ENCODE assay signal across 8 cellular contexts in the genomic region with DNA sequence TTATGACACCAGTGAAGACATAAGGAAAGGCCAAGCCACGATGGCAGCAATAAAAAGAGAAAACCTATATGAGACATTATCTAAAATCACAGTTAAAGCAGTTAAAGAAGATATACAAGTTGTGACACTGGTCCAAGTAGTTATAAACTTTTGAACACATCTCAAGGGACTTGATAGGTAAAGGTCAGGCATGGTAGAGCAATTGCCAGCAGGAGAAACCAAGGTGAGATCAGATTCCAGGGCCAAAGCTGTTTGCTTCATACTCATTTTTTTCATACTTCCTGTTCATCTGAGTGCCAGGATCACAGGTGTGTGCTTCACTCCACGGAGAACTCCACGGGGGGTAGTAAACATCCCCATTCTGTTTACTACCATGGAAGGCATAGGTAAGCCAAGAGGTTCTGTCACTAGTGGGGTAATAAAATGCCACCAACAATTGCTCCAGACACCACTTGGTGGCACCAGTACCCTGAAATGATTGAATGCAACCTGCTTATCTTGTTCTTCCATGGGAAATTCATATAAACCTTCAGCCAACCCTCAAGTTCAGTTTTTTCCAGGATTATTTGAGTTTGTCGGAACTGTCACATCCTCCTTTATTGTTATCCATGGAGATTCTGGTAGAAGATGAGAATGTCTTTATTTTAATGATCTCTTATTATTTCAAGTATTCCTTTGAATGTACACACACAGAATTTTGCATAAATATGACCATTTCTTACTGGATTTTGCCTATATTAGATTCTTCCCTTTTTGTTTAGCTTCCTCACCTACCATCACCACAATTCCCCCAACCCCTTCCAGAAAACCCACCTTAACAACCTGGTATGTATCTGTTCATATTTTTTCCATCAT. TPM values are rescaled to one million over a fixed set of nuclear protein-coding genes. Genes with fewer than 3 reads are reported as not detected.
DNase-seq lines count a peak whose midpoint lies in the region; ATAC-seq, FAIRE-seq and TF ChIP-seq lines count a peak whose summit lies in the region.

No MANE protein-coding gene starts in this region.

- no peak for TF ChIP-seq POLR2A in GM12878 (IDR thresholded peaks at IDR 0.05; ENCODE audit: low read depth, low read length)
- no peak for TF ChIP-seq POLR2A in HepG2 (IDR thresholded peaks at IDR 0.05; ENCODE audit: insufficient read depth in 1 of 2, low read depth in 2 of 2, low read length in 2 of 2)

- H3K9ac ChIP-seq in GM12878 (ENCODE audit: control insufficient read depth, insufficient read depth, low read length) = no peak overlapping the region
- H3K9ac ChIP-seq in HepG2 (ENCODE audit: insufficient read depth, low read depth, low read length) = no peak overlapping the region

- no peaks in the 10 kb centered on the region for H3K9me3 Mint-ChIP-seq in stimulated activated naive CD8-positive, alpha-beta T cell treated with anti-CD3 and anti-CD28 coated beads, Interleukin-15, amount 100 ng/mL, for 72 hours

- H3K4me2 ChIP-seq in GM12878 (ENCODE audit: control insufficient read depth, insufficient read depth) = no peak overlapping the region
- no peak overlapping the region for H3K4me2 ChIP-seq in HepG2 (ENCODE audit: low read depth, low read length)

- no peak overlapping the region for H2AFZ ChIP-seq in GM12878 (ENCODE audit: control insufficient read depth, low read depth, low read length)
- no peak overlapping the region for H2AFZ ChIP-seq in HepG2 (ENCODE audit: low read length)

- no peaks in the 10 kb centered on the region for H3K27me3 Mint-ChIP-seq in stimulated activated naive CD8-positive, alpha-beta T cell treated with anti-CD3 and anti-CD28 coated beads, Interleukin-15, amount 100 ng/mL, for 72 hours

- FAIRE-seq in GM12878 (lab: Jason Lieb, UNC) (no peak), HepG2 (lab: Jason Lieb, UNC) (peak; percentile 43)

- RAD21 ChIA-PET in GM12878 (lab: Charles Lee; ENCODE audit: unreplicated experiment) = interaction anchor here (2.4 kb wide), 1 partner anchor 176 kb away, joined by 8 read pairs; no protein-coding TSS in a partner anchor

- H3K27ac ChIP-seq in GM12878 (ENCODE audit: control insufficient read depth, insufficient read depth) (no peak overlapping the region), HepG2 (ENCODE audit: extremely low read length, insufficient read depth, low read length) (no peak overlapping the region)

- H3K27me3 ChIP-seq in GM12878 (replicated peaks in 1 of 2; ENCODE audit: control insufficient read depth in 2 of 2, insufficient read depth in 2 of 2, low read length in 1 of 2) (no peaks in the 10 kb centered on the region), HepG2 (ENCODE audit: control insufficient read depth in 1 of 2, insufficient read depth in 2 of 2, low read length in 2 of 2) (no peaks in the 10 kb centered on the region)

- WGBS in GM12878 (ENCODE audit: insufficient coverage, insufficient replicate concordance, low lambda C conversion rate, missing lambda C conversion rate) = 6% methylated on average over 4 of the region's 4 CpGs
- 20% methylated on average over 4 of the region's 4 CpGs for WGBS in HepG2 (ENCODE audit: low lambda C conversion rate)

- no TSS peak for BruUV-seq in GM12878 (replicated peaks; lab: Mats Ljungman, UMichigan)
- no TSS peak for BruUV-seq in HepG2 (replicated peaks; lab: Mats Ljungman, UMichigan)

- no peak overlapping the region for H3K4me3 Mint-ChIP-seq in stimulated activated naive CD8-positive, alpha-beta T cell treated with anti-CD3 and anti-CD28 coated beads, Interleukin-15, amount 100 ng/mL, for 72 hours

- TF ChIP-seq CTCF in GM12878 (IDR thresholded peaks at IDR 0.05 in 2 of 3, conservative IDR thresholded peaks at IDR 0.05 in 1 of 3; ENCODE audit: control insufficient read depth in 2 of 3, extremely low read depth in 1 of 3, insufficient read depth in 1 of 3, low read depth in 3 of 3, low read length in 3 of 3) (peak; percentile 39 to 42 (median 41); a peak in 5 of 6 replicates), HepG2 (CRISPR knock-in tag; IDR thresholded peaks at IDR 0.05) (peak; percentile 61)

- CTCF ChIA-PET in GM12878 (lab: Yijun Ruan, JAX) = interaction anchor here (1.5 kb wide), 1 partner anchor 530 kb away, joined by 4 read pairs; no protein-coding TSS in a partner anchor
- CTCF ChIA-PET in HepG2 (lab: Yijun Ruan, JAX; ENCODE audit: low intra/inter-chr PET ratio, low total read pairs) = interaction anchor here (1.7 kb wide), 1 partner anchor 530 kb away, joined by 4 read pairs; no protein-coding TSS in a partner anchor

- in situ Hi-C loops in GM12878 (cut with MboI) = no loop called here
- in situ Hi-C loops in HepG2 (cut with HindIII; ENCODE audit: extremely low pct_ligation_motif_present, low pct_unique_long_range_greater_than_20kb) = no loop called here

- TF ChIP-seq RAD21 in GM12878 (IDR thresholded peaks at IDR 0.05; ENCODE audit: insufficient read depth, low read depth, low read length) (peak; percentile 39; the same call in 1 of the 2 replicates), HepG2 (CRISPR knock-in tag; IDR thresholded peaks at IDR 0.05) (peak; percentile 34; the same call in 1 of the 2 replicates)

- DNase-seq in Ammon's horn (ENCODE audit: low spot score) (peak; percentile 63), NCI-H2171 (lab: John Stamatoyannopoulos, UW) (peak; percentile 1), GM12878 (ENCODE audit: low read depth, low spot score) (no peak), HepG2 (ENCODE audit: low spot score) (peak; percentile 28), activated T-cell treated with anti-CD3 and anti-CD28 coated beads for 4 hours (no peak)
- no peak for DNase-seq in stimulated activated naive CD8-positive, alpha-beta T cell treated with anti-CD3 and anti-CD28 coated beads, Interleukin-15, amount 100 ng/mL, for 72 hours

- H3K36me3 ChIP-seq in GM12878 (ENCODE audit: control insufficient read depth in 2 of 2, insufficient read depth in 2 of 2, low read length in 1 of 2) = no peaks in the 10 kb centered on the region
- H3K36me3 ChIP-seq in HepG2 (replicated peaks in 1 of 2; ENCODE audit: control insufficient read depth in 1 of 2, insufficient read depth in 2 of 2, low read length in 2 of 2) = no peaks in the 10 kb centered on the region

- H3K4me1 ChIP-seq in GM12878 (ENCODE audit: control insufficient read depth, insufficient read depth, low read length) (no peaks in the 10 kb centered on the region), HepG2 (ENCODE audit: insufficient read depth, low read length) (peaks cover 26% of the 10 kb centered on the region)

- intact Hi-C loops in GM12878 (cut with micrococcal nuclease; ENCODE audit: unreplicated experiment) = loop anchor here (2.0 to 5.0 kb wide), 2 partner anchors 176 to 530 kb away; no protein-coding TSS in a partner anchor
- intact Hi-C loops in HepG2 (cut with micrococcal nuclease; ENCODE audit: unreplicated experiment) = loop anchor here (2.0 to 5.0 kb wide), 2 partner anchors 90 to 176 kb away; no protein-coding TSS in a partner anchor

- POLR2A ChIA-PET in GM12878 (lab: Charles Lee) (no interaction called here), HepG2 (lab: Yijun Ruan, JAX) (no interaction called here)

- peak overlapping the region in 1 of 2 donors; percentile 23 for H3K27ac Mint-ChIP-seq in stimulated activated naive CD8-positive, alpha-beta T cell treated with anti-CD3 and anti-CD28 coated beads, Interleukin-15, amount 100 ng/mL, for 72 hours

- no peak overlapping the region for H3K4me3 ChIP-seq in GM12878
- H3K4me3 ChIP-seq in HepG2 (replicated peaks in 1 of 3; ENCODE audit: insufficient read depth in 1 of 3, low read depth in 2 of 3, low read length in 3 of 3) = no peak overlapping the region

- ATAC-seq in GM21529 (IDR thresholded peaks at IDR 0.05; ENCODE audit: unreplicated experiment) (peak; percentile 50), GM12878 (peak; percentile 69), HepG2 (peak; percentile 81)
- no peak for ATAC-seq in activated CD4-positive, CD25-positive, alpha-beta regulatory T cell treated with anti-CD3 and anti-CD28 coated beads, Interleukin-2, amount 50 U/mL, for 24 hours
- no peak for ATAC-seq in stimulated activated naive CD8-positive, alpha-beta T cell treated with anti-CD3 and anti-CD28 coated beads, Interleukin-15, amount 100 ng/mL, for 72 hours

- H3K4me1 Mint-ChIP-seq in stimulated activated naive CD8-positive, alpha-beta T cell treated with anti-CD3 and anti-CD28 coated beads, Interleukin-15, amount 100 ng/mL, for 72 hours = no peaks in the 10 kb centered on the region

- H4K20me1 ChIP-seq in GM12878 (ENCODE audit: control insufficient read depth, insufficient read depth) = no peaks in the 10 kb centered on the region
- no peaks in the 10 kb centered on the region for H4K20me1 ChIP-seq in HepG2 (ENCODE audit: insufficient read depth, low read length)

- no peaks in the 10 kb centered on the region for H3K79me2 ChIP-seq in GM12878 (ENCODE audit: control insufficient read depth, insufficient read depth, low read length)
- no peaks in the 10 kb centered on the region for H3K79me2 ChIP-seq in HepG2 (ENCODE audit: insufficient read depth, low read length)

- no peak for TF ChIP-seq EP300 in GM12878 (IDR thresholded peaks at IDR 0.05; ENCODE audit: borderline replicate concordance in 1 of 2, control insufficient read depth in 1 of 2, low read depth in 2 of 2, low read length in 2 of 2)
- TF ChIP-seq EP300 in HepG2 (IDR thresholded peaks at IDR 0.05; ENCODE audit: low read depth in 2 of 2, low read length in 2 of 2) = no peak
- TF ChIP-seq EP300 in HepG2 (CRISPR knock-in tag; IDR thresholded peaks at IDR 0.05; ENCODE audit: borderline replicate concordance) = no peak

- SMC1A ChIA-PET in GM12878 (lab: Charles Lee; ENCODE audit: uncharacterized antibody, unreplicated experiment) = no interaction called here

- no peaks in the 10 kb centered on the region for H3K9me3 ChIP-seq in GM12878 (replicated peaks; ENCODE audit: control insufficient read depth, insufficient read depth, low read length)
- no peaks in the 10 kb centered on the region for H3K9me3 ChIP-seq in HepG2 (ENCODE audit: low read length)

RNA-seq across cellular contexts. Expression of gene TSPAN8, which starts 59.2 kb away (rescaled TPM):
- not detected in 2 replicates for total RNA-seq in GM12878 (2013; cell fraction: nucleolus; rRNA removed)
- not detected in 2 replicates for total RNA-seq in GM12878 (2014; rRNA removed)
- not detected in 2 replicates for total RNA-seq in GM12878 (2014; rRNA removed; fragmentation: Illumina TruSeq; extraction: Trizol)
- total RNA-seq in GM12878 (2021) = 0.27 and 0.49 TPM in 2 replicates
- not detected for polyA plus RNA-seq in GM12878 (2011; ENCODE audit: low read depth)
- polyA plus RNA-seq in GM12878 (2011; rRNA removed) = 0.16 and 0.35 TPM in 2 replicates
- polyA plus RNA-seq in GM12878 (2011; cell fraction: cytosol; rRNA removed) = 0.04 and 0.08 TPM in 2 replicates
- 0.13 and 0.16 TPM in 2 replicates for polyA plus RNA-seq in GM12878 (2011; cell fraction: nucleus; rRNA removed)
- polyA plus RNA-seq in GM12878 (2012) = not detected in 2 replicates
- not detected in 2 replicates for polyA plus RNA-seq in GM12878 (2014; fragmentation: Illumina TruSeq; extraction: Trizol)
- not detected for polyA plus RNA-seq in GM12878 (2014; fragmentation: Nextera tagmentation; extraction: Ambion mirVana)
- not detected in 2 replicates for polyA plus RNA-seq in GM12878 (2014; rRNA removed)
- not detected for polyA plus RNA-seq in GM12878 (2016; fragmentation: Nextera tagmentation; extraction: Ambion mirVana)
- 0.31 TPM in 1 of 2 replicates, not detected in the other for polyA minus RNA-seq in GM12878 (2011; rRNA and poly(A)+ RNA removed)
- 1.6 TPM in 1 of 2 replicates, not detected in the other for polyA minus RNA-seq in GM12878 (2011; cell fraction: cytosol; rRNA and poly(A)+ RNA removed)
- 0.36 TPM in 1 of 2 replicates, not detected in the other for polyA minus RNA-seq in GM12878 (2011; cell fraction: nucleus; rRNA and poly(A)+ RNA removed)
- 3.2 and 3.9 TPM in 2 replicates for total RNA-seq in HepG2 (2016; rRNA removed; fragmentation: Illumina TruSeq; extraction: Trizol)
- 1.5 and 1.9 TPM in 2 replicates for total RNA-seq in HepG2 (2016; cell fraction: cytosol; rRNA removed; fragmentation: Illumina TruSeq; extraction: Trizol; ENCODE audit: low read depth)
- 3.2 and 3.7 TPM in 2 replicates for total RNA-seq in HepG2 (2016; cell fraction: insoluble cytoplasmic fraction; rRNA removed; fragmentation: Illumina TruSeq; extraction: Trizol)
- 2.6 and 4.1 TPM in 2 replicates for total RNA-seq in HepG2 (2016; cell fraction: membrane; rRNA removed; fragmentation: Illumina TruSeq; extraction: Trizol)
- total RNA-seq in HepG2 (2016; cell fraction: nucleus; rRNA removed; fragmentation: Illumina TruSeq; extraction: Trizol) = 2.5 and 2.8 TPM in 2 replicates
- polyA plus RNA-seq in HepG2 (2011; rRNA removed) = 2.0 and 3.4 TPM in 2 replicates
- polyA plus RNA-seq in HepG2 (2011; cell fraction: cytosol; rRNA removed) = 1.8 and 2.0 TPM in 2 replicates
- 0.50 and 0.56 TPM in 2 replicates for polyA plus RNA-seq in HepG2 (2011; cell fraction: nucleus; rRNA removed)
- polyA plus RNA-seq in HepG2 (2012) = 4.2 and 4.4 TPM in 2 replicates
- polyA plus RNA-seq in HepG2 (2016; cell fraction: cytosol; fragmentation: Illumina TruSeq; extraction: Trizol; ENCODE audit: low read depth) = 2.0 and 2.6 TPM in 2 replicates
- 3.7 and 4.0 TPM in 2 replicates for polyA plus RNA-seq in HepG2 (2016; cell fraction: insoluble cytoplasmic fraction; fragmentation: Illumina TruSeq; extraction: Trizol; ENCODE audit: low read depth)
- polyA plus RNA-seq in HepG2 (2016; cell fraction: membrane; fragmentation: Illumina TruSeq; extraction: Trizol; ENCODE audit: low read depth) = 1.8 and 2.3 TPM in 2 replicates
- 2.8 and 5.2 TPM in 2 replicates for polyA plus RNA-seq in HepG2 (2016; cell fraction: nucleus; fragmentation: Illumina TruSeq; extraction: Trizol; ENCODE audit: insufficient read depth, low read depth)
- polyA minus RNA-seq in HepG2 (2011; rRNA and poly(A)+ RNA removed; ENCODE audit: low replicate concordance) = 0.50 and 36.3 TPM in 2 replicates
- 1.4 TPM in 1 of 2 replicates, not detected in the other for polyA minus RNA-seq in HepG2 (2011; cell fraction: cytosol; rRNA and poly(A)+ RNA removed)
- polyA minus RNA-seq in HepG2 (2011; cell fraction: nucleus; rRNA and poly(A)+ RNA removed) = 0.99 and 2.1 TPM in 2 replicates

Comparison
In these comparisons a context has a peak if more than half of its experiments do, and no peak if none do; other contexts are left out.
1. DNase-seq: peak in Ammon's horn (single experiment), NCI-H2171 (single experiment) and HepG2 (single experiment); none in GM12878 (single experiment), activated T-cell treated with anti-CD3 and anti-CD28 coated beads for 4 hours (single experiment) and stimulated activated naive CD8-positive, alpha-beta T cell treated with anti-CD3 and anti-CD28 coated beads, Interleukin-15, amount 100 ng/mL, for 72 hours (0 of 2).
2. ATAC-seq: peak in GM21529 (single experiment), GM12878 (single experiment) and HepG2 (single experiment); none in activated CD4-positive, CD25-positive, alpha-beta regulatory T cell treated with anti-CD3 and anti-CD28 coated beads, Interleukin-2, amount 50 U/mL, for 24 hours (0 of 2) and stimulated activated naive CD8-positive, alpha-beta T cell treated with anti-CD3 and anti-CD28 coated beads, Interleukin-15, amount 100 ng/mL, for 72 hours (single experiment).